Comparison of ENCODE assay signal across 1 cellular context in genomic region chr15:101623367-101624304, GRCh38.
TF ChIP-seq lines count a peak whose summit lies in the region.

No MANE protein-coding gene starts in this region.

TF ChIP-seq in K562, 482 proteins besides CTCF, POLR2A, EP300 and RAD21 (continued from another document and continues in another):
- TF ChIP-seq, protein P1, sequence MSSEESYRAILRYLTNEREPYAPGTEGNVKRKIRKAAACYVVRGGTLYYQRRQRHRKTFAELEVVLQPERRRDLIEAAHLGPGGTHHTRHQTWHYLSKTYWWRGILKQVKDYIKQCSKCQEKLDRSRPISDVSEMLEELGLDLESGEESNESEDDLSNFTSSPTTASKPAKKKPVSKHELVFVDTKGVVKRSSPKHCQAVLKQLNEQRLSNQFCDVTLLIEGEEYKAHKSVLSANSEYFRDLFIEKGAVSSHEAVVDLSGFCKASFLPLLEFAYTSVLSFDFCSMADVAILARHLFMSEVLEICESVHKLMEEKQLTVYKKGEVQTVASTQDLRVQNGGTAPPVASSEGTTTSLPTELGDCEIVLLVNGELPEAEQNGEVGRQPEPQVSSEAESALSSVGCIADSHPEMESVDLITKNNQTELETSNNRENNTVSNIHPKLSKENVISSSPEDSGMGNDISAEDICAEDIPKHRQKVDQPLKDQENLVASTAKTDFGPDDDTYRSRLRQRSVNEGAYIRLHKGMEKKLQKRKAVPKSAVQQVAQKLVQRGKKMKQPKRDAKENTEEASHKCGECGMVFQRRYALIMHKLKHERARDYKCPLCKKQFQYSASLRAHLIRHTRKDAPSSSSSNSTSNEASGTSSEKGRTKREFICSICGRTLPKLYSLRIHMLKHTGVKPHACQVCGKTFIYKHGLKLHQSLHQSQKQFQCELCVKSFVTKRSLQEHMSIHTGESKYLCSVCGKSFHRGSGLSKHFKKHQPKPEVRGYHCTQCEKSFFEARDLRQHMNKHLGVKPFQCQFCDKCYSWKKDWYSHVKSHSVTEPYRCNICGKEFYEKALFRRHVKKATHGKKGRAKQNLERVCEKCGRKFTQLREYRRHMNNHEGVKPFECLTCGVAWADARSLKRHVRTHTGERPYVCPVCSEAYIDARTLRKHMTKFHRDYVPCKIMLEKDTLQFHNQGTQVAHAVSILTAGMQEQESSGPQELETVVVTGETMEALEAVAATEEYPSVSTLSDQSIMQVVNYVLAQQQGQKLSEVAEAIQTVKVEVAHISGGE (CRISPR knock-in tag; IDR thresholded peaks at IDR 0.05): no peak
- TF ChIP-seq ETV1 (tag; conservative IDR thresholded peaks at IDR 0.05; ENCODE audit: low read depth) (no peak), XRCC4 (IDR thresholded peaks at IDR 0.05; ENCODE audit: extremely low read depth, insufficient read depth, insufficient read length) (no peak), ZEB2 (IDR thresholded peaks at IDR 0.05) (0 out of 2 replicates have a peak, but pooled peaks have one; percentile 33), ZBTB43 (CRISPR knock-in tag; IDR thresholded peaks at IDR 0.05) (no peak), ZNF165 (CRISPR knock-in tag; IDR thresholded peaks at IDR 0.05; ENCODE audit: borderline replicate concordance) (no peak), SIRT6 (IDR thresholded peaks at IDR 0.05; ENCODE audit: low read depth, low read length) (no peak), STAG1 (CRISPR knock-in tag; IDR thresholded peaks at IDR 0.05; ENCODE audit: borderline replicate concordance) (no peak), PHB (CRISPR knock-in tag; IDR thresholded peaks at IDR 0.05) (no peak), SNRNP70 (optimal IDR thresholded peaks at IDR 0.05; ENCODE audit: low read depth, low read length) (no peak), EP400 (IDR thresholded peaks at IDR 0.05) (peak; percentile 33; the same call in 1 of the 2 replicates), ZNF507 (tag; conservative IDR thresholded peaks at IDR 0.05) (no peak), DNMT1 (IDR thresholded peaks at IDR 0.05) (no peak), TSC22D4 (tag; IDR thresholded peaks at IDR 0.05) (no peak), DDX20 (tag; IDR thresholded peaks at IDR 0.05; ENCODE audit: low read depth) (no peak), CC2D1A (IDR thresholded peaks at IDR 0.05) (no peak), MAFK (IDR thresholded peaks at IDR 0.05; ENCODE audit: low read length) (no peak), TEAD2 (tag; IDR thresholded peaks at IDR 0.05) (no peak), HNRNPH1 (optimal IDR thresholded peaks at IDR 0.05; ENCODE audit: low read depth, low read length) (no peak), ZNF134 (CRISPR knock-in tag; conservative IDR thresholded peaks at IDR 0.05) (no peak), TRIM28 (IDR thresholded peaks at IDR 0.05) (peak; percentile 99), PTTG1 (tag; IDR thresholded peaks at IDR 0.05; ENCODE audit: low read depth) (no peak), THRAP3 (IDR thresholded peaks at IDR 0.05; ENCODE audit: borderline replicate concordance) (no peak), YY1 (IDR thresholded peaks at IDR 0.05; ENCODE audit: borderline replicate concordance in 1 of 3, control insufficient read depth in 1 of 3, extremely low read depth in 1 of 3, insufficient read depth in 3 of 3, insufficient read length in 1 of 3, insufficient replicate concordance in 2 of 3, low read depth in 1 of 3, low read length in 2 of 3) (no peak), ZNF311 (CRISPR knock-in tag; IDR thresholded peaks at IDR 0.05) (no peak), RBM14 (IDR thresholded peaks at IDR 0.05; ENCODE audit: borderline replicate concordance, insufficient read depth, low read depth, low read length) (no peak), GATAD2B (IDR thresholded peaks at IDR 0.05; ENCODE audit: borderline replicate concordance) (no peak), MYC (IDR thresholded peaks at IDR 0.05; ENCODE audit: low read depth, low read length) (no peak), MYC (CRISPR knock-in tag; IDR thresholded peaks at IDR 0.05; ENCODE audit: borderline replicate concordance, low read depth) (no peak), CHCHD3 (CRISPR knock-in tag; IDR thresholded peaks at IDR 0.05) (no peak), ZKSCAN8 (CRISPR knock-in tag; IDR thresholded peaks at IDR 0.05) (no peak), ZNF764 (CRISPR knock-in tag; IDR thresholded peaks at IDR 0.05; ENCODE audit: low read depth) (no peak)
- TF ChIP-seq, protein P2, sequence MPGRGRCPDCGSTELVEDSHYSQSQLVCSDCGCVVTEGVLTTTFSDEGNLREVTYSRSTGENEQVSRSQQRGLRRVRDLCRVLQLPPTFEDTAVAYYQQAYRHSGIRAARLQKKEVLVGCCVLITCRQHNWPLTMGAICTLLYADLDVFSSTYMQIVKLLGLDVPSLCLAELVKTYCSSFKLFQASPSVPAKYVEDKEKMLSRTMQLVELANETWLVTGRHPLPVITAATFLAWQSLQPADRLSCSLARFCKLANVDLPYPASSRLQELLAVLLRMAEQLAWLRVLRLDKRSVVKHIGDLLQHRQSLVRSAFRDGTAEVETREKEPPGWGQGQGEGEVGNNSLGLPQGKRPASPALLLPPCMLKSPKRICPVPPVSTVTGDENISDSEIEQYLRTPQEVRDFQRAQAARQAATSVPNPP (IDR thresholded peaks at IDR 0.05; ENCODE audit: borderline replicate concordance, insufficient read depth, insufficient read length): no peak
- TF ChIP-seq, protein P3, sequence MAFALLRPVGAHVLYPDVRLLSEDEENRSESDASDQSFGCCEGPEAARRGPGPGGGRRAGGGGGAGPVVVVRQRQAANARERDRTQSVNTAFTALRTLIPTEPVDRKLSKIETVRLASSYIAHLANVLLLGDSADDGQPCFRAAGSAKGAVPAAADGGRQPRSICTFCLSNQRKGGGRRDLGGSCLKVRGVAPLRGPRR (CRISPR knock-in tag; IDR thresholded peaks at IDR 0.05): no peak
- TF ChIP-seq, protein P4, sequence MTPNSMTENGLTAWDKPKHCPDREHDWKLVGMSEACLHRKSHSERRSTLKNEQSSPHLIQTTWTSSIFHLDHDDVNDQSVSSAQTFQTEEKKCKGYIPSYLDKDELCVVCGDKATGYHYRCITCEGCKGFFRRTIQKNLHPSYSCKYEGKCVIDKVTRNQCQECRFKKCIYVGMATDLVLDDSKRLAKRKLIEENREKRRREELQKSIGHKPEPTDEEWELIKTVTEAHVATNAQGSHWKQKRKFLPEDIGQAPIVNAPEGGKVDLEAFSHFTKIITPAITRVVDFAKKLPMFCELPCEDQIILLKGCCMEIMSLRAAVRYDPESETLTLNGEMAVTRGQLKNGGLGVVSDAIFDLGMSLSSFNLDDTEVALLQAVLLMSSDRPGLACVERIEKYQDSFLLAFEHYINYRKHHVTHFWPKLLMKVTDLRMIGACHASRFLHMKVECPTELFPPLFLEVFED (CRISPR knock-in tag; conservative IDR thresholded peaks at IDR 0.05): no peak
- TF ChIP-seq, protein P5, sequence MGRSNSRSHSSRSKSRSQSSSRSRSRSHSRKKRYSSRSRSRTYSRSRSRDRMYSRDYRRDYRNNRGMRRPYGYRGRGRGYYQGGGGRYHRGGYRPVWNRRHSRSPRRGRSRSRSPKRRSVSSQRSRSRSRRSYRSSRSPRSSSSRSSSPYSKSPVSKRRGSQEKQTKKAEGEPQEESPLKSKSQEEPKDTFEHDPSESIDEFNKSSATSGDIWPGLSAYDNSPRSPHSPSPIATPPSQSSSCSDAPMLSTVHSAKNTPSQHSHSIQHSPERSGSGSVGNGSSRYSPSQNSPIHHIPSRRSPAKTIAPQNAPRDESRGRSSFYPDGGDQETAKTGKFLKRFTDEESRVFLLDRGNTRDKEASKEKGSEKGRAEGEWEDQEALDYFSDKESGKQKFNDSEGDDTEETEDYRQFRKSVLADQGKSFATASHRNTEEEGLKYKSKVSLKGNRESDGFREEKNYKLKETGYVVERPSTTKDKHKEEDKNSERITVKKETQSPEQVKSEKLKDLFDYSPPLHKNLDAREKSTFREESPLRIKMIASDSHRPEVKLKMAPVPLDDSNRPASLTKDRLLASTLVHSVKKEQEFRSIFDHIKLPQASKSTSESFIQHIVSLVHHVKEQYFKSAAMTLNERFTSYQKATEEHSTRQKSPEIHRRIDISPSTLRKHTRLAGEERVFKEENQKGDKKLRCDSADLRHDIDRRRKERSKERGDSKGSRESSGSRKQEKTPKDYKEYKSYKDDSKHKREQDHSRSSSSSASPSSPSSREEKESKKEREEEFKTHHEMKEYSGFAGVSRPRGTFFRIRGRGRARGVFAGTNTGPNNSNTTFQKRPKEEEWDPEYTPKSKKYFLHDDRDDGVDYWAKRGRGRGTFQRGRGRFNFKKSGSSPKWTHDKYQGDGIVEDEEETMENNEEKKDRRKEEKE (IDR thresholded peaks at IDR 0.05; ENCODE audit: borderline replicate concordance in 1 of 2, control insufficient read depth in 1 of 2, low read depth in 2 of 2, low read length in 1 of 2): no peak
- TF ChIP-seq, protein P6, sequence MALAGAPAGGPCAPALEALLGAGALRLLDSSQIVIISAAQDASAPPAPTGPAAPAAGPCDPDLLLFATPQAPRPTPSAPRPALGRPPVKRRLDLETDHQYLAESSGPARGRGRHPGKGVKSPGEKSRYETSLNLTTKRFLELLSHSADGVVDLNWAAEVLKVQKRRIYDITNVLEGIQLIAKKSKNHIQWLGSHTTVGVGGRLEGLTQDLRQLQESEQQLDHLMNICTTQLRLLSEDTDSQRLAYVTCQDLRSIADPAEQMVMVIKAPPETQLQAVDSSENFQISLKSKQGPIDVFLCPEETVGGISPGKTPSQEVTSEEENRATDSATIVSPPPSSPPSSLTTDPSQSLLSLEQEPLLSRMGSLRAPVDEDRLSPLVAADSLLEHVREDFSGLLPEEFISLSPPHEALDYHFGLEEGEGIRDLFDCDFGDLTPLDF (CRISPR knock-in tag; IDR thresholded peaks at IDR 0.05): no peak
- TF ChIP-seq, protein P7, sequence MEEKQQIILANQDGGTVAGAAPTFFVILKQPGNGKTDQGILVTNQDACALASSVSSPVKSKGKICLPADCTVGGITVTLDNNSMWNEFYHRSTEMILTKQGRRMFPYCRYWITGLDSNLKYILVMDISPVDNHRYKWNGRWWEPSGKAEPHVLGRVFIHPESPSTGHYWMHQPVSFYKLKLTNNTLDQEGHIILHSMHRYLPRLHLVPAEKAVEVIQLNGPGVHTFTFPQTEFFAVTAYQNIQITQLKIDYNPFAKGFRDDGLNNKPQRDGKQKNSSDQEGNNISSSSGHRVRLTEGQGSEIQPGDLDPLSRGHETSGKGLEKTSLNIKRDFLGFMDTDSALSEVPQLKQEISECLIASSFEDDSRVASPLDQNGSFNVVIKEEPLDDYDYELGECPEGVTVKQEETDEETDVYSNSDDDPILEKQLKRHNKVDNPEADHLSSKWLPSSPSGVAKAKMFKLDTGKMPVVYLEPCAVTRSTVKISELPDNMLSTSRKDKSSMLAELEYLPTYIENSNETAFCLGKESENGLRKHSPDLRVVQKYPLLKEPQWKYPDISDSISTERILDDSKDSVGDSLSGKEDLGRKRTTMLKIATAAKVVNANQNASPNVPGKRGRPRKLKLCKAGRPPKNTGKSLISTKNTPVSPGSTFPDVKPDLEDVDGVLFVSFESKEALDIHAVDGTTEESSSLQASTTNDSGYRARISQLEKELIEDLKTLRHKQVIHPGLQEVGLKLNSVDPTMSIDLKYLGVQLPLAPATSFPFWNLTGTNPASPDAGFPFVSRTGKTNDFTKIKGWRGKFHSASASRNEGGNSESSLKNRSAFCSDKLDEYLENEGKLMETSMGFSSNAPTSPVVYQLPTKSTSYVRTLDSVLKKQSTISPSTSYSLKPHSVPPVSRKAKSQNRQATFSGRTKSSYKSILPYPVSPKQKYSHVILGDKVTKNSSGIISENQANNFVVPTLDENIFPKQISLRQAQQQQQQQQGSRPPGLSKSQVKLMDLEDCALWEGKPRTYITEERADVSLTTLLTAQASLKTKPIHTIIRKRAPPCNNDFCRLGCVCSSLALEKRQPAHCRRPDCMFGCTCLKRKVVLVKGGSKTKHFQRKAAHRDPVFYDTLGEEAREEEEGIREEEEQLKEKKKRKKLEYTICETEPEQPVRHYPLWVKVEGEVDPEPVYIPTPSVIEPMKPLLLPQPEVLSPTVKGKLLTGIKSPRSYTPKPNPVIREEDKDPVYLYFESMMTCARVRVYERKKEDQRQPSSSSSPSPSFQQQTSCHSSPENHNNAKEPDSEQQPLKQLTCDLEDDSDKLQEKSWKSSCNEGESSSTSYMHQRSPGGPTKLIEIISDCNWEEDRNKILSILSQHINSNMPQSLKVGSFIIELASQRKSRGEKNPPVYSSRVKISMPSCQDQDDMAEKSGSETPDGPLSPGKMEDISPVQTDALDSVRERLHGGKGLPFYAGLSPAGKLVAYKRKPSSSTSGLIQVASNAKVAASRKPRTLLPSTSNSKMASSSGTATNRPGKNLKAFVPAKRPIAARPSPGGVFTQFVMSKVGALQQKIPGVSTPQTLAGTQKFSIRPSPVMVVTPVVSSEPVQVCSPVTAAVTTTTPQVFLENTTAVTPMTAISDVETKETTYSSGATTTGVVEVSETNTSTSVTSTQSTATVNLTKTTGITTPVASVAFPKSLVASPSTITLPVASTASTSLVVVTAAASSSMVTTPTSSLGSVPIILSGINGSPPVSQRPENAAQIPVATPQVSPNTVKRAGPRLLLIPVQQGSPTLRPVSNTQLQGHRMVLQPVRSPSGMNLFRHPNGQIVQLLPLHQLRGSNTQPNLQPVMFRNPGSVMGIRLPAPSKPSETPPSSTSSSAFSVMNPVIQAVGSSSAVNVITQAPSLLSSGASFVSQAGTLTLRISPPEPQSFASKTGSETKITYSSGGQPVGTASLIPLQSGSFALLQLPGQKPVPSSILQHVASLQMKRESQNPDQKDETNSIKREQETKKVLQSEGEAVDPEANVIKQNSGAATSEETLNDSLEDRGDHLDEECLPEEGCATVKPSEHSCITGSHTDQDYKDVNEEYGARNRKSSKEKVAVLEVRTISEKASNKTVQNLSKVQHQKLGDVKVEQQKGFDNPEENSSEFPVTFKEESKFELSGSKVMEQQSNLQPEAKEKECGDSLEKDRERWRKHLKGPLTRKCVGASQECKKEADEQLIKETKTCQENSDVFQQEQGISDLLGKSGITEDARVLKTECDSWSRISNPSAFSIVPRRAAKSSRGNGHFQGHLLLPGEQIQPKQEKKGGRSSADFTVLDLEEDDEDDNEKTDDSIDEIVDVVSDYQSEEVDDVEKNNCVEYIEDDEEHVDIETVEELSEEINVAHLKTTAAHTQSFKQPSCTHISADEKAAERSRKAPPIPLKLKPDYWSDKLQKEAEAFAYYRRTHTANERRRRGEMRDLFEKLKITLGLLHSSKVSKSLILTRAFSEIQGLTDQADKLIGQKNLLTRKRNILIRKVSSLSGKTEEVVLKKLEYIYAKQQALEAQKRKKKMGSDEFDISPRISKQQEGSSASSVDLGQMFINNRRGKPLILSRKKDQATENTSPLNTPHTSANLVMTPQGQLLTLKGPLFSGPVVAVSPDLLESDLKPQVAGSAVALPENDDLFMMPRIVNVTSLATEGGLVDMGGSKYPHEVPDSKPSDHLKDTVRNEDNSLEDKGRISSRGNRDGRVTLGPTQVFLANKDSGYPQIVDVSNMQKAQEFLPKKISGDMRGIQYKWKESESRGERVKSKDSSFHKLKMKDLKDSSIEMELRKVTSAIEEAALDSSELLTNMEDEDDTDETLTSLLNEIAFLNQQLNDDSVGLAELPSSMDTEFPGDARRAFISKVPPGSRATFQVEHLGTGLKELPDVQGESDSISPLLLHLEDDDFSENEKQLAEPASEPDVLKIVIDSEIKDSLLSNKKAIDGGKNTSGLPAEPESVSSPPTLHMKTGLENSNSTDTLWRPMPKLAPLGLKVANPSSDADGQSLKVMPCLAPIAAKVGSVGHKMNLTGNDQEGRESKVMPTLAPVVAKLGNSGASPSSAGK (IDR thresholded peaks at IDR 0.05): no peak
